In the genomic region with DNA sequence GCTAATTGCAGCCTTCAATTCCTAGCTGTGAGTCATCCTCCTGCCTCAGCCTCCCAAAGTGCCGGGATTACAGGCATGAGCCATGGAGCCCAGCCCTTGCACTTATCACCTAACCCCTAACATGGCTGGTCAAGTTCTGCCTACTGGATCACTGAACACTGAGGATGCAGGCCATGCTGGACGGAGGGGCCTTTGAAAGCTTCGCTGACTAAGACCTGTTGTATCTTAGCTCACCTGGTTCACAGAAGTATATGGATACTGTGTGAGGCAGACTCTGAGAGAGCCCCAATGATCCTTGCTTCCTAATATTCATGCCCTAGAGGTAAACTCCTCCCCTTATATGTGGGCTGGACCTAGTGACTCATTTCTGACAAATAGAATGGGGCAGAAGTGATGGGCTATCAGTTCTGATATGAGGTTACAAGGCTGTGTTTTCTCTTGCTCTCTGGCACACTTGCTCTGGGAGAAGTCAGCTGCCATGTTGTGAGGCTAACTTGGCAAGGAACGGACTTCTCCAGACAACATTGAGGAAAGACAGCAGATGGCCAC, we compare ENCODE assay signal across 10 cellular contexts. TPM values are rescaled to one million over a fixed set of nuclear protein-coding genes. Genes with fewer than 3 reads are reported as not detected.
DNase-seq lines count a peak whose midpoint lies in the region; ATAC-seq and TF ChIP-seq lines count a peak whose summit lies in the region.
"Had no signal": no experiment of that assay in that cellular context is flagged by ENCODE, and none has a peak within 500 bp of the region (broad histone marks: within the 10 kb centered on the region; RNA-seq: fewer than 3 reads in every experiment).

No MANE protein-coding gene starts in this region.

- no peak for TF ChIP-seq RAD21 in HCT116 (IDR thresholded peaks at IDR 0.05; ENCODE audit: low read depth)

- H3K23me2 ChIP-seq in H9 (ENCODE audit: insufficient read length, low read depth, low read length, poor library complexity, severe bottlenecking): no peaks in the 10 kb centered on the region

- H3K4me3 Mint-ChIP-seq in H9: no peak overlapping the region

- H2BK20ac ChIP-seq in H9 (ENCODE audit: low read depth, low read length, poor library complexity, severe bottlenecking): no peak overlapping the region

- H3K4me1 Mint-ChIP-seq in H9: peaks cover 5 to 8% of the 10 kb centered on the region in 2 experiments

- H3K4me3 ChIP-seq in HCT116 (replicated peaks in 1 of 2; ENCODE audit: low read depth in 1 of 2, low read length in 2 of 2): no peak overlapping the region
- no peak overlapping the region for H3K4me3 ChIP-seq in mammary epithelial cell (replicated peaks in 1 of 3; ENCODE audit: insufficient read depth in 1 of 3, low read depth in 2 of 3, low read length in 3 of 3)
- no peak overlapping the region for H3K4me3 ChIP-seq in prostate gland

- no peaks in the 10 kb centered on the region for H3K36me3 Mint-ChIP-seq in H9 (ENCODE audit: insufficient read depth in 1 of 3, low read depth in 3 of 3)

- CTCF ChIA-PET in HCT116 (lab: Charles Lee) (interaction anchor here (0.8 to 1.5 kb wide), 2 partner anchors 9 to 241 kb away, joined by 3 to 12 read pairs; no protein-coding TSS in a partner anchor), mammary epithelial cell (lab: Charles Lee; ENCODE audit: low non-redundant PET) (interaction anchor here (0.6 kb wide), 1 partner anchor 240 kb away, joined by 4 read pairs; no protein-coding TSS in a partner anchor)

- no peak overlapping the region for H2BK5ac ChIP-seq in H9 (ENCODE audit: insufficient read length, low read length)

- H3K27ac Mint-ChIP-seq in H9: no peak overlapping the region

- POLR2A ChIA-PET in HCT116 (lab: Charles Lee): interaction anchor here (1.4 kb wide), 1 partner anchor 9 kb away, joined by 3 read pairs; no protein-coding TSS in a partner anchor

- TF ChIP-seq CTCF in HCT116 (IDR thresholded peaks at IDR 0.05 in 2 of 3, conservative IDR thresholded peaks at IDR 0.05 in 1 of 3; ENCODE audit: borderline replicate concordance in 1 of 3, insufficient read depth in 1 of 3, low read depth in 2 of 3, low read length in 2 of 3) (no peak), mammary epithelial cell (conservative IDR thresholded peaks at IDR 0.05 in 1 of 2, IDR thresholded peaks at IDR 0.05 in 1 of 2; ENCODE audit: extremely low read depth in 1 of 2, insufficient read depth in 1 of 2, low read depth in 1 of 2, low read length in 2 of 2) (no peak), prostate gland (IDR thresholded peaks at IDR 0.05) (no peak), H9 (conservative IDR thresholded peaks at IDR 0.05) (no peak)

- H3K9me3 Mint-ChIP-seq in H9: no peaks in the 10 kb centered on the region

- no peaks in the 10 kb centered on the region for H3K79me2 ChIP-seq in HCT116 (ENCODE audit: insufficient read depth, low read length)
- no peaks in the 10 kb centered on the region for H3K79me2 ChIP-seq in mammary epithelial cell (ENCODE audit: insufficient read depth, low read length)
- no peaks in the 10 kb centered on the region for H3K79me2 ChIP-seq in H9 (ENCODE audit: insufficient read depth, low read length)

- H4K20me1 ChIP-seq in HCT116 (ENCODE audit: insufficient read depth) (no peaks in the 10 kb centered on the region), mammary epithelial cell (ENCODE audit: insufficient read depth, low read length) (no peaks in the 10 kb centered on the region), H9 (ENCODE audit: control insufficient read depth, insufficient read depth, insufficient read length) (no peaks in the 10 kb centered on the region)

- H3K27ac ChIP-seq in HCT116 (ENCODE audit: low read depth, low read length): no peak overlapping the region
- no peak overlapping the region for H3K27ac ChIP-seq in mammary epithelial cell (ENCODE audit: insufficient read depth, low read depth, low read length)
- H3K27ac ChIP-seq in prostate gland: peak overlapping the region; percentile 74 to 75
- H3K27ac ChIP-seq in H9 (ENCODE audit: insufficient read length, low read depth, low read length): no peak overlapping the region

- H4K91ac ChIP-seq in H9 (ENCODE audit: insufficient read length, low read depth, low read length): no peak overlapping the region

- H2BK120ac ChIP-seq in H9 (ENCODE audit: low read depth, low read length, poor library complexity, severe bottlenecking): no peak overlapping the region

- no peak overlapping the region for H4K8ac ChIP-seq in H9 (replicated peaks; ENCODE audit: insufficient read length, low read depth, low read length)

- RAD21 ChIA-PET in HCT116 (lab: Charles Lee; ENCODE audit: low non-redundant PET in 1 of 2, low total read pairs in 2 of 2, uncharacterized antibody in 2 of 2, unreplicated experiment in 2 of 2): interaction anchor here in 1 of 2 experiments (1.7 kb wide), 1 partner anchor 9 kb away, joined by 5 read pairs; no protein-coding TSS in a partner anchor

- no peak overlapping the region for H3K23ac ChIP-seq in H9 (ENCODE audit: insufficient read length, low read depth, low read length)

- H3K4me2 ChIP-seq in HCT116 (ENCODE audit: low read length) (peak overlapping the region; percentile 36), mammary epithelial cell (ENCODE audit: insufficient read depth, low read depth, low read length) (no peak overlapping the region), H9 (ENCODE audit: insufficient read depth, insufficient read length, low read length) (no peak overlapping the region)

- no peak overlapping the region for H2AK5ac ChIP-seq in H9 (ENCODE audit: insufficient read length, low read length)

- no peak overlapping the region for H4K5ac ChIP-seq in H9 (ENCODE audit: insufficient read length, low read depth, low read length)

- no peak overlapping the region for H3K14ac ChIP-seq in H9 (ENCODE audit: insufficient read depth, low read length)

- 86% methylated on average over 4 of the region's 4 CpGs for WGBS in mammary epithelial cell (ENCODE audit: low coverage, missing lambda C conversion rate)
- 95% methylated on average over 4 of the region's 4 CpGs for WGBS in prostate gland
- no CpG with 5 or more reads among the region's 4 CpGs for WGBS in H9 (ENCODE audit: extremely low coverage, insufficient read length, low lambda C conversion rate)

- H2AFZ ChIP-seq in HCT116 (ENCODE audit: low read depth, low read length, poor library complexity, severe bottlenecking): peak overlapping the region; percentile 76
- no peak overlapping the region for H2AFZ ChIP-seq in mammary epithelial cell (ENCODE audit: low read depth, low read length)
- no peak overlapping the region for H2AFZ ChIP-seq in H9 (ENCODE audit: low read length)

- no peak overlapping the region for H2BK12ac ChIP-seq in H9 (ENCODE audit: insufficient read length, low read depth, low read length)

- no peaks in the 10 kb centered on the region for H3K27me3 ChIP-seq in HCT116 (ENCODE audit: insufficient read depth, low read length)
- no peaks in the 10 kb centered on the region for H3K27me3 ChIP-seq in mammary epithelial cell (ENCODE audit: insufficient read depth, low read length)
- H3K27me3 ChIP-seq in prostate gland (replicated peaks; ENCODE audit: insufficient read depth): no peaks in the 10 kb centered on the region
- no peaks in the 10 kb centered on the region; the same call in 1 of the 2 replicates for H3K27me3 ChIP-seq in H9 (ENCODE audit: insufficient read depth, low read length)

- no peaks in the 10 kb centered on the region for H3K9me3 ChIP-seq in HCT116 (ENCODE audit: control insufficient read depth in 1 of 2, insufficient read depth in 1 of 2, low read depth in 1 of 2, low read length in 2 of 2)
- no peaks in the 10 kb centered on the region for H3K9me3 ChIP-seq in mammary epithelial cell (replicated peaks; ENCODE audit: insufficient read depth, low read length)
- no peaks in the 10 kb centered on the region for H3K9me3 ChIP-seq in prostate gland
- H3K9me3 ChIP-seq in H9 (ENCODE audit: control insufficient read depth, low read depth, low read length): no peaks in the 10 kb centered on the region

- ATAC-seq in HCT116: peak; percentile 76

- H2BK15ac ChIP-seq in H9 (ENCODE audit: low read depth, low read length): no peak overlapping the region

- no peaks in the 10 kb centered on the region; the same call in none of the 2 replicates for H3K27me3 Mint-ChIP-seq in H9 (ENCODE audit: low read depth)

- no peak overlapping the region for H3T11ph ChIP-seq in H9 (ENCODE audit: low read length)

- no peaks in the 10 kb centered on the region for H3K79me1 ChIP-seq in H9 (ENCODE audit: insufficient read depth, low read depth, low read length, poor library complexity, severe bottlenecking)

- no peaks in the 10 kb centered on the region for H3K36me3 ChIP-seq in HCT116 (ENCODE audit: control insufficient read depth in 1 of 2, insufficient read depth in 2 of 2, low read length in 2 of 2)
- no peaks in the 10 kb centered on the region for H3K36me3 ChIP-seq in mammary epithelial cell (ENCODE audit: insufficient read depth, low read length)
- no peaks in the 10 kb centered on the region for H3K36me3 ChIP-seq in prostate gland

- H3K18ac ChIP-seq in H9 (ENCODE audit: insufficient read length, low read depth, low read length): no peak overlapping the region

- H3K9me2 ChIP-seq in HCT116 (ENCODE audit: insufficient read depth): no peaks in the 10 kb centered on the region

- no TSS peak for BruUV-seq in HCT116 (replicated peaks; lab: Mats Ljungman, UMichigan)
- no TSS peak for BruUV-seq in mammary epithelial cell (replicated peaks; lab: Mats Ljungman, UMichigan)

- H3K4me1 ChIP-seq in HCT116 (ENCODE audit: control insufficient read depth in 1 of 2, insufficient read depth in 2 of 2, low read length in 2 of 2) (peaks cover 10 to 11% of the 10 kb centered on the region in 2 experiments; a peak in 3 of 4 replicates), mammary epithelial cell (ENCODE audit: insufficient read depth, low read length) (peaks cover 19% of the 10 kb centered on the region), prostate gland (replicated peaks) (peaks cover 16% of the 10 kb centered on the region), H9 (ENCODE audit: insufficient read depth, low read length) (peaks cover 3% of the 10 kb centered on the region; the same call in 1 of the 2 replicates)

- peak; percentile 61 for DNase-seq in Caki2 (ENCODE audit: low read depth)
- no peak for DNase-seq in HCT116 (ENCODE audit: low read depth, low spot score)
- peak; percentile 39 for DNase-seq in mammary epithelial cell
- no peak for DNase-seq in prostate gland (ENCODE audit: low spot score)
- no peak for DNase-seq in NCI-H1417 (lab: John Stamatoyannopoulos, UW)
- DNase-seq in AG08396 (ENCODE audit: low spot score): no peak
- no peak for DNase-seq in GM03348 (ENCODE audit: low spot score)
- no peak for DNase-seq in H9
- DNase-seq: activated CD8-positive, alpha-beta memory T cell treated with anti-CD3 and anti-CD28 coated beads for 24 hours had no signal

- intact Hi-C loops in HCT116 (cut with micrococcal nuclease) (no loop called here), mammary epithelial cell (cut with micrococcal nuclease) (no loop called here), prostate gland (cut with DNase I) (loop anchor here (10.0 kb wide), 1 partner anchor 129 kb away; the partner anchor contains the start of gene GOSR1)

- TF ChIP-seq POLR2A in HCT116 (IDR thresholded peaks at IDR 0.05; ENCODE audit: borderline replicate concordance, extremely low read depth, insufficient read depth, insufficient read length) (no peak), prostate gland (IDR thresholded peaks at IDR 0.05) (no peak)

- H3K4ac ChIP-seq in H9 (ENCODE audit: low read depth, low read length): no peak overlapping the region

- H3K56ac ChIP-seq in H9 (ENCODE audit: insufficient read length, low read depth, low read length): no peak overlapping the region

- H3K9ac ChIP-seq in HCT116 (ENCODE audit: low read length) (no peak overlapping the region), mammary epithelial cell (ENCODE audit: insufficient read depth, low read length) (no peak overlapping the region), H9 (ENCODE audit: extremely low read depth, insufficient read length, low read length) (no peak overlapping the region)

- in situ Hi-C loops in Caki2 (cut with HindIII; ENCODE audit: low pct_unique_long_range_greater_than_20kb, low sequenced_read_pairs) (no loop called here), mammary epithelial cell (cut with MboI; ENCODE audit: low sequenced_read_pairs in 2 of 2) (no loop called here)

- dilution Hi-C loops in mammary epithelial cell (cut with HindIII; ENCODE audit: low sequenced_read_pairs): no loop called here

RNA-seq across cellular contexts. Expression of gene TMIGD1, which starts 11.7 kb away (rescaled TPM):
- not detected in 2 replicates for total RNA-seq in Caki2 (2014; rRNA removed; shearing (Covaris generic); ENCODE audit: low replicate concordance)
- not detected for total RNA-seq in HCT116 (2021; ENCODE audit: unreplicated experiment)
- polyA plus RNA-seq in HCT116 (2012): not detected in 2 replicates
- not detected for total RNA-seq in mammary epithelial cell
- not detected for polyA plus RNA-seq in mammary epithelial cell
- not detected for polyA minus RNA-seq in mammary epithelial cell
- not detected for total RNA-seq in prostate gland
- not detected in 2 replicates for total RNA-seq in H9 (2021)
- total RNA-seq: RPMI7951 had no signal

RNA-seq across cellular contexts. Expression of gene CPD, which starts 33.1 kb away (rescaled TPM):
- 29.4 and 171 TPM in 2 replicates for total RNA-seq in Caki2 (2014; rRNA removed; shearing (Covaris generic); ENCODE audit: low replicate concordance)
- total RNA-seq in HCT116 (2021; ENCODE audit: unreplicated experiment) (47.2 TPM), mammary epithelial cell (100 to 1,000 TPM in 1 of 2 donors, 10 to 100 TPM in 1; 56.0 to 136 TPM), prostate gland (100 to 1,000 TPM; 102 to 126 TPM), H9 (2021) (42.8 and 47.0 TPM in 2 replicates)
- polyA plus RNA-seq in HCT116 (2012): 17.7 and 21.7 TPM in 2 replicates
- 23.6 TPM for polyA plus RNA-seq in mammary epithelial cell
- polyA minus RNA-seq in mammary epithelial cell: 124 TPM

RNA-seq across cellular contexts. Expression of gene BLMH, which starts 53.9 kb away (rescaled TPM):
- 40.6 and 42.2 TPM in 2 replicates for total RNA-seq in Caki2 (2014; rRNA removed; shearing (Covaris generic); ENCODE audit: low replicate concordance)
- total RNA-seq in HCT116 (2021; ENCODE audit: unreplicated experiment) (51.2 TPM), mammary epithelial cell (1 to 10 TPM; 1.0 to 5.8 TPM), prostate gland (10 to 100 TPM; 21.7 to 25.9 TPM), H9 (2021) (74.7 and 79.9 TPM in 2 replicates)
- polyA plus RNA-seq in HCT116 (2012): 26.4 and 29.7 TPM in 2 replicates
- 1.4 TPM for polyA plus RNA-seq in mammary epithelial cell
- 1.2 TPM for polyA minus RNA-seq in mammary epithelial cell

Comparison
In these comparisons a context has a peak if more than half of its experiments do, and no peak if none do; other contexts are left out.
1. DNase-seq: peak in Caki2 (single experiment) and mammary epithelial cell (single experiment); none in HCT116 (single experiment), prostate gland (single experiment), NCI-H1417 (0 of 3), AG08396 (single experiment), GM03348 (single experiment) and H9 (single experiment).
2. H3K27ac ChIP-seq: peak in prostate gland (2 of 2); none in HCT116 (single experiment), mammary epithelial cell (single experiment) and H9 (single experiment).